Comparison of ENCODE assay signal across 13 cellular contexts in the genomic region with DNA sequence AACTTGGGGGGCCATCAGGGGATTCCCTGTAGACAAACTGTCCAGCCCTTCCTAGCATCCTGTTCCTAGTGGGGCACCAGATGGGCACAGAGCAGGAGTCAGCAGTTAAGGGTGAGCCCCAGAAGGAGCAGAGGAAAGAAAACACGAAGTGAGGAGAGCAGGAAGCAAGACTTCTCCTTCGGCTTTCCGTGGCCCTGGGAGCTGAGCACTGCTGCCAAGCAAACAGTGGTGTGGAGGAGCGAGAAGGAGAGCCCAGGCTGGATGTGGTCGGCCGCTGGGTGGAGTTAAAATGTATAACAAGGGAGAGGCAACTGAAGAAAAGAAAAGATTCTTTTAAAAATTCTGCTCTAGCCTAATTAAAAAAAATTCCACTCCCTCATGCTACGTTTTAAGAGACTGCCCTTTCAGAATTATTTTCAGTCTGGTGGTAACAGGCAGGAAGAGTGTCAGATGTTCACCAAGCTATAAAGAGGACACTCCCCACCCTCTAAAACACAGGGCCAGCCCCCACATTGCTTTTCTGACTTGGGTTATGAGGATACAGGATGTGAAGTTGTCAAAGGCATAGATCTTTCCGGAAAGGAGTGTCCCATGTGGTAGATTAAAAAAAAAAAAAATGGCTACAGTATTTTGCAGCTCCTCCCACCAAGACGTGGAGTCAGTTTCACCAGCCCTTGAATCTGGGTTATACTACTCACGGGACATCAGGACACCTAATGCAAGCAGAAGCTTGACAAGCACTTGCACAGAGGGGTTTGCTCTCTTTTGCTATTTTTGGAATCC.
DNase-seq lines count a peak whose midpoint lies in the region; ATAC-seq and TF ChIP-seq lines count a peak whose summit lies in the region.
"Had no signal": no experiment of that assay in that cellular context is flagged by ENCODE, and none has a peak within 500 bp of the region (broad histone marks: within the 10 kb centered on the region; RNA-seq: fewer than 3 reads in every experiment).

No MANE protein-coding gene starts in this region.

- POLR2A ChIA-PET in CD4-positive, alpha-beta memory T cell (lab: Charles Lee; ENCODE audit: partially characterized antibody), result no interaction called here

- no peaks in the 10 kb centered on the region for H3K79me2 ChIP-seq in osteoblast (ENCODE audit: insufficient read depth, low read length)

- no peaks in the 10 kb centered on the region for H3K36me3 Mint-ChIP-seq in CD4-positive, alpha-beta memory T cell
- H3K36me3 Mint-ChIP-seq in T-helper 1 cell treated with Interleukin-12 subunit alpha and Interleukin-12 subunit beta and Interleukin-4 antibody, amounts not matched to agents 30 μg/mL and 1 μg/mL, for 36 hours (ENCODE audit: low read depth), result no peaks in the 10 kb centered on the region

- DNase-seq in CD4-positive, alpha-beta memory T cell, result peak in 4 of 5 donors; percentile 3 to 56 (median 30)
- DNase-seq in fibroblast of villous mesenchyme (ENCODE audit: low read depth) (peak; percentile 28), osteoblast (ENCODE audit: insufficient read length, low spot score, missing footprints) (no peak), NOMO-1 treated with dmso at 0.1 percent for 144 hours (lab: John Stamatoyannopoulos, UW; ENCODE audit: unreplicated experiment) (no peak)
- no peak for DNase-seq in activated effector memory CD4-positive, alpha-beta T cell treated with anti-CD3 and anti-CD28 coated beads, Interleukin-2, amount 50 U/mL, for 16 hours
- DNase-seq: cerebellar nuclear complex; DMS53; NCI-H2081 treated with DMSO at 0.1 percent for 48 hours; stimulated activated CD4-positive, alpha-beta T cell treated with anti-CD3 and anti-CD28 coated beads, Interleukin-4, amount 100 ng/mL, for 1 hour had no signal

- peak overlapping the region in 6 of 8 donors; percentile 1 to 76 (median 43) for H3K4me3 Mint-ChIP-seq in CD4-positive, alpha-beta memory T cell
- H3K4me3 Mint-ChIP-seq in T-helper 1 cell treated with Interleukin-12 subunit alpha and Interleukin-12 subunit beta and Interleukin-4 antibody, amounts not matched to agents 30 μg/mL and 1 μg/mL, for 36 hours, result peak overlapping the region; percentile 20

- H3K4me1 Mint-ChIP-seq in CD4-positive, alpha-beta memory T cell, result peaks cover 0 to 10% (median 2%) of the 10 kb centered on the region in 4 donors
- H3K4me1 Mint-ChIP-seq in T-helper 1 cell treated with Interleukin-12 subunit alpha and Interleukin-12 subunit beta and Interleukin-4 antibody, amounts not matched to agents 30 μg/mL and 1 μg/mL, for 36 hours (ENCODE audit: low read depth), result peaks cover 10% of the 10 kb centered on the region

- CTCF ChIA-PET in CD4-positive, alpha-beta memory T cell (lab: Charles Lee; ENCODE audit: partially characterized antibody), result no interaction called here

- H3K27ac ChIP-seq in CD4-positive, alpha-beta memory T cell (ENCODE audit: low read depth, low read length), result no peak overlapping the region
- H3K27ac ChIP-seq in osteoblast (ENCODE audit: low read depth, low read length), result peak overlapping the region; percentile 62

- no peaks in the 10 kb centered on the region for H3K27me3 ChIP-seq in CD4-positive, alpha-beta memory T cell (ENCODE audit: insufficient read depth, low read length)
- peaks cover 2% of the 10 kb centered on the region for H3K27me3 ChIP-seq in osteoblast (ENCODE audit: insufficient read depth, low read length)

- H3K36me3 ChIP-seq in CD4-positive, alpha-beta memory T cell (ENCODE audit: insufficient read depth, low read length), result no peaks in the 10 kb centered on the region
- H3K36me3 ChIP-seq in osteoblast (ENCODE audit: insufficient read depth, low read length), result no peaks in the 10 kb centered on the region

- H3K27ac Mint-ChIP-seq in CD4-positive, alpha-beta memory T cell, result peak overlapping the region; percentile 31 to 92 (median 60)
- H3K27ac Mint-ChIP-seq in T-helper 1 cell treated with Interleukin-12 subunit alpha and Interleukin-12 subunit beta and Interleukin-4 antibody, amounts not matched to agents 30 μg/mL and 1 μg/mL, for 36 hours, result peak overlapping the region; percentile 85

- TF ChIP-seq CTCF in fibroblast of villous mesenchyme (IDR thresholded peaks at IDR 0.05; ENCODE audit: insufficient read depth, low read depth, low read length) (no peak), osteoblast (IDR thresholded peaks at IDR 0.05; ENCODE audit: extremely low read depth, low read depth, low read length) (no peak)

- no peaks in the 10 kb centered on the region for H3K27me3 Mint-ChIP-seq in CD4-positive, alpha-beta memory T cell
- H3K27me3 Mint-ChIP-seq in T-helper 1 cell treated with Interleukin-12 subunit alpha and Interleukin-12 subunit beta and Interleukin-4 antibody, amounts not matched to agents 30 μg/mL and 1 μg/mL, for 36 hours (ENCODE audit: low read depth), result no peaks in the 10 kb centered on the region

- H3K4me3 ChIP-seq in CD4-positive, alpha-beta memory T cell (ENCODE audit: low read length in 2 of 2), result no peak overlapping the region
- no peak overlapping the region for H3K4me3 ChIP-seq in fibroblast of villous mesenchyme (ENCODE audit: low read depth, low read length)
- peak overlapping the region; percentile 51 for H3K4me3 ChIP-seq in osteoblast (ENCODE audit: insufficient read depth, low read length)

- H3K4me2 ChIP-seq in osteoblast (ENCODE audit: insufficient read depth, low read length), result peak overlapping the region; percentile 77

- peak overlapping the region; percentile 98 for H2AFZ ChIP-seq in osteoblast (ENCODE audit: low read length)

- ATAC-seq in HG03159 (IDR thresholded peaks at IDR 0.05; ENCODE audit: unreplicated experiment) (no peak), HG02763 (IDR thresholded peaks at IDR 0.05; ENCODE audit: unreplicated experiment) (no peak)
- ATAC-seq: left colon had no signal

- peaks cover 2 to 26% (median 8%) of the 10 kb centered on the region in 8 donors for H3K9me3 Mint-ChIP-seq in CD4-positive, alpha-beta memory T cell
- peaks cover 6% of the 10 kb centered on the region for H3K9me3 Mint-ChIP-seq in T-helper 1 cell treated with Interleukin-12 subunit alpha and Interleukin-12 subunit beta and Interleukin-4 antibody, amounts not matched to agents 30 μg/mL and 1 μg/mL, for 36 hours

- no peaks in the 10 kb centered on the region for H3K4me1 ChIP-seq in CD4-positive, alpha-beta memory T cell (ENCODE audit: insufficient read depth, low read length)
- H3K4me1 ChIP-seq in osteoblast (ENCODE audit: insufficient read depth, low read length), result peaks cover 18% of the 10 kb centered on the region

- H3K9me3 ChIP-seq in CD4-positive, alpha-beta memory T cell (ENCODE audit: control insufficient read depth in 1 of 2, low read length in 2 of 2), result no peaks in the 10 kb centered on the region
- H3K9me3 ChIP-seq in osteoblast (ENCODE audit: low read depth, low read length), result peaks cover 1% of the 10 kb centered on the region

- H4K20me1 ChIP-seq in osteoblast (ENCODE audit: insufficient read depth, low read length), result no peaks in the 10 kb centered on the region

- intact Hi-C loops in CD4-positive, alpha-beta memory T cell (cut with micrococcal nuclease), result no loop called here

Comparison
In these comparisons a context has a peak if more than half of its experiments do, and no peak if none do; other contexts are left out.
1. DNase-seq: peak in CD4-positive, alpha-beta memory T cell (4 of 5) and fibroblast of villous mesenchyme (single experiment); none in osteoblast (single experiment), NOMO-1 treated with dmso at 0.1 percent for 144 hours (single experiment) and activated effector memory CD4-positive, alpha-beta T cell treated with anti-CD3 and anti-CD28 coated beads, Interleukin-2, amount 50 U/mL, for 16 hours (single experiment).